In the genomic region with DNA sequence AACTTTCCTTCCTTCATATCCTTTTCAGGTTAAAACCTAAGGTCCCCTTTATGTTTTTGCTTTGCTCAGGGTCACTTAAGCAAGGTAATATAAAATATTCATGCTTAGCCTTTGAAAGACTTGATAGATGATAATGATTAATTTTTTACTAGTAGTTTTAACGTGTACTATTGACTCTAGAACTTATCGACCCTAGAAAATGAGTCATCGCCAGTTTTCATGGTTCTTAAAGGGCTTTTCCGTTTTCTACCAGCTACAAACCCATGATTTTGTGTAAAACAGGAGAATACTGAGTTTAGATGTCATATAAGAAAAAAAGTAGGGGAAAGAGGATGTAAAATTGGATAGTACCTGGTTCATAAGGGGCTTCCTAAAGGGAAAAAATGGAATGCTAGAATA, we compare ENCODE assay signal across 29 cellular contexts.
A peak's percentile ranks its signal among the peaks of the same experiment; 100 is the strongest.
DNase-seq lines count a peak whose midpoint lies in the region; ATAC-seq and TF ChIP-seq lines count a peak whose summit lies in the region.
"Had no signal": no experiment of that assay in that cellular context is flagged by ENCODE, and none has a peak within 500 bp of the region (broad histone marks: within the 10 kb centered on the region; RNA-seq: fewer than 3 reads in every experiment).

No MANE protein-coding gene starts in this region.

- peak overlapping the region; percentile 13 for H3K27ac Mint-ChIP-seq in T-helper 1 cell treated with Interleukin-12 subunit alpha and Interleukin-12 subunit beta and Interleukin-4 antibody, amounts not matched to agents 30 μg/mL and 1 μg/mL, for 36 hours
- peak overlapping the region; percentile 40 for H3K27ac Mint-ChIP-seq in stimulated activated memory B cell treated with anti-CD40 and anti-IgM and Interleukin-4, amounts not matched to agents 10 μg/mL and 1 μg/mL and 100 μg/mL, for 72 hours
- H3K27ac Mint-ChIP-seq in GM23338, result no peak overlapping the region
- H3K27ac Mint-ChIP-seq: activated CD4-positive, alpha-beta memory T cell treated with anti-CD3 and anti-CD28 coated beads for 36 hours; CD8-positive, alpha-beta T cell; dendritic cell treated with granulocyte-macrophage colony-stimulating factor and Interleukin-4, amounts not matched to agents 40 ng/mL and 50 ng/mL, for 4 days; mesothelial cell of epicardium; natural killer cell had no signal

- H3K9me2 ChIP-seq in GM23338 (ENCODE audit: insufficient read depth), result no peaks in the 10 kb centered on the region

- H4K20me1 ChIP-seq in GM23338 (replicated peaks; ENCODE audit: insufficient read depth), result peaks cover 3% of the 10 kb centered on the region; the same call in 1 of the 2 replicates

- H3K9me3 Mint-ChIP-seq in T-helper 1 cell treated with Interleukin-12 subunit alpha and Interleukin-12 subunit beta and Interleukin-4 antibody, amounts not matched to agents 30 μg/mL and 1 μg/mL, for 36 hours, result no peaks in the 10 kb centered on the region
- H3K9me3 Mint-ChIP-seq in stimulated activated memory B cell treated with anti-CD40 and anti-IgM and Interleukin-4, amounts not matched to agents 10 μg/mL and 1 μg/mL and 100 μg/mL, for 72 hours, result no peaks in the 10 kb centered on the region
- H3K9me3 Mint-ChIP-seq in GM23338, result no peaks in the 10 kb centered on the region
- H3K9me3 Mint-ChIP-seq: activated CD4-positive, alpha-beta memory T cell treated with anti-CD3 and anti-CD28 coated beads for 36 hours; CD8-positive, alpha-beta T cell; dendritic cell treated with granulocyte-macrophage colony-stimulating factor and Interleukin-4, amounts not matched to agents 40 ng/mL and 50 ng/mL, for 4 days; mesothelial cell of epicardium; natural killer cell; stimulated activated naive CD8-positive, alpha-beta T cell treated with anti-CD3 and anti-CD28 coated beads, Interleukin-15, amount 100 ng/mL, for 72 hours had no signal

- 79 to 82% methylated on average over 4 of the region's 4 CpGs for WGBS in gastroesophageal sphincter (ENCODE audit: low coverage in 1 of 2), 2 donors

- H3K4me1 ChIP-seq in GM23338 (ENCODE audit: insufficient read depth) (no peaks in the 10 kb centered on the region; the same call in 1 of the 2 replicates), gastroesophageal sphincter (peaks cover 0 to 37% (median 16%) of the 10 kb centered on the region in 3 donors)

- no peak overlapping the region for H3K4me3 ChIP-seq in GM23338
- H3K4me3 ChIP-seq in gastroesophageal sphincter, result no peak overlapping the region
- H3K4me3 ChIP-seq: cardiac muscle cell, heart left ventricle, left ventricle myocardium inferior, ovary, transverse colon had no signal

- no peaks in the 10 kb centered on the region for H3K27me3 Mint-ChIP-seq in T-helper 1 cell treated with Interleukin-12 subunit alpha and Interleukin-12 subunit beta and Interleukin-4 antibody, amounts not matched to agents 30 μg/mL and 1 μg/mL, for 36 hours (ENCODE audit: low read depth)
- no peaks in the 10 kb centered on the region for H3K27me3 Mint-ChIP-seq in stimulated activated memory B cell treated with anti-CD40 and anti-IgM and Interleukin-4, amounts not matched to agents 10 μg/mL and 1 μg/mL and 100 μg/mL, for 72 hours
- H3K27me3 Mint-ChIP-seq in GM23338 (ENCODE audit: insufficient read depth, low read depth, poor library complexity), result peaks cover 4% of the 10 kb centered on the region
- H3K27me3 Mint-ChIP-seq: activated CD4-positive, alpha-beta memory T cell treated with anti-CD3 and anti-CD28 coated beads for 36 hours; dendritic cell treated with granulocyte-macrophage colony-stimulating factor and Interleukin-4, amounts not matched to agents 40 ng/mL and 50 ng/mL, for 4 days; stimulated activated naive CD8-positive, alpha-beta T cell treated with anti-CD3 and anti-CD28 coated beads, Interleukin-15, amount 100 ng/mL, for 72 hours had no signal

- H3K4me3 Mint-ChIP-seq in T-helper 1 cell treated with Interleukin-12 subunit alpha and Interleukin-12 subunit beta and Interleukin-4 antibody, amounts not matched to agents 30 μg/mL and 1 μg/mL, for 36 hours, result no peak overlapping the region
- H3K4me3 Mint-ChIP-seq in stimulated activated memory B cell treated with anti-CD40 and anti-IgM and Interleukin-4, amounts not matched to agents 10 μg/mL and 1 μg/mL and 100 μg/mL, for 72 hours, result no peak overlapping the region
- H3K4me3 Mint-ChIP-seq in GM23338, result no peak overlapping the region
- H3K4me3 Mint-ChIP-seq: activated CD4-positive, alpha-beta memory T cell treated with anti-CD3 and anti-CD28 coated beads for 36 hours; CD8-positive, alpha-beta T cell; dendritic cell treated with granulocyte-macrophage colony-stimulating factor and Interleukin-4, amounts not matched to agents 40 ng/mL and 50 ng/mL, for 4 days; mesothelial cell of epicardium; natural killer cell; stimulated activated naive CD8-positive, alpha-beta T cell treated with anti-CD3 and anti-CD28 coated beads, Interleukin-15, amount 100 ng/mL, for 72 hours had no signal

- no peaks in the 10 kb centered on the region for H3F3A ChIP-seq in GM23338 (replicated peaks; ENCODE audit: low read depth)

- ATAC-seq in stimulated activated memory B cell treated with anti-CD40 and anti-IgM and Interleukin-4, amounts not matched to agents 10 μg/mL and 1 μg/mL and 100 μg/mL, for 72 hours, result no peak
- ATAC-seq in HG03442 (IDR thresholded peaks at IDR 0.05; ENCODE audit: unreplicated experiment), result no peak
- no peak for ATAC-seq in GM23338
- no peak for ATAC-seq in gastroesophageal sphincter
- ATAC-seq: CD8-positive, alpha-beta T cell; natural killer cell; right cardiac atrium; Right ventricle myocardium inferior; stimulated activated naive CD8-positive, alpha-beta T cell treated with anti-CD3 and anti-CD28 coated beads, Interleukin-15, amount 100 ng/mL, for 72 hours had no signal

- H3K4me2 ChIP-seq in GM23338, result no peak overlapping the region

- TF ChIP-seq CTCF in VCaP (conservative IDR thresholded peaks at IDR 0.05) (no peak), GM23338 (conservative IDR thresholded peaks at IDR 0.05; ENCODE audit: low read depth in 2 of 2) (no peak), gastroesophageal sphincter (IDR thresholded peaks at IDR 0.05) (no peak)

- H3K79me2 ChIP-seq in GM23338 (replicated peaks; ENCODE audit: insufficient read depth), result no peaks in the 10 kb centered on the region; the same call in 1 of the 2 replicates

- DNase-seq in T-helper 1 cell (no peak), kidney tubule cell (ENCODE audit: low spot score) (peak; percentile 10), GM23338 (ENCODE audit: low spot score) (no peak)
- DNase-seq: 8988T; activated CD4-positive, alpha-beta memory T cell treated with anti-CD3 and anti-CD28 coated beads for 36 hours; activated CD4-positive, CD25-positive, alpha-beta regulatory T cell; activated gamma-delta T cell treated with Interleukin-2 at 50 U/mL for 16 hours; amniotic stem cell; CD8-positive, alpha-beta T cell; heart left ventricle; left ventricle myocardium inferior; natural killer cell; NCI-H2081; NCI-H446; NCI-H82; ovary; right cardiac atrium; stimulated activated naive CD8-positive, alpha-beta T cell treated with anti-CD3 and anti-CD28 coated beads, Interleukin-15, amount 100 ng/mL, for 72 hours; transverse colon had no signal

- TF ChIP-seq POLR2A in gastroesophageal sphincter (IDR thresholded peaks at IDR 0.05), result no peak

- H3K36me3 ChIP-seq in GM23338 (ENCODE audit: insufficient read depth) (no peaks in the 10 kb centered on the region), gastroesophageal sphincter (peaks cover 0 to 7% of the 10 kb centered on the region in 2 donors)
- H3K36me3 ChIP-seq: left ventricle myocardium inferior, ovary, transverse colon had no signal

- peaks cover 5% of the 10 kb centered on the region for H3K4me1 Mint-ChIP-seq in T-helper 1 cell treated with Interleukin-12 subunit alpha and Interleukin-12 subunit beta and Interleukin-4 antibody, amounts not matched to agents 30 μg/mL and 1 μg/mL, for 36 hours (ENCODE audit: low read depth)
- H3K4me1 Mint-ChIP-seq in stimulated activated memory B cell treated with anti-CD40 and anti-IgM and Interleukin-4, amounts not matched to agents 10 μg/mL and 1 μg/mL and 100 μg/mL, for 72 hours, result no peaks in the 10 kb centered on the region
- peaks cover under 1% of the 10 kb centered on the region for H3K4me1 Mint-ChIP-seq in GM23338
- H3K4me1 Mint-ChIP-seq: mesothelial cell of epicardium had no signal

- H3K27me3 ChIP-seq in GM23338 (ENCODE audit: insufficient read depth) (no peaks in the 10 kb centered on the region), gastroesophageal sphincter (no peaks in the 10 kb centered on the region)
- H3K27me3 ChIP-seq: cardiac muscle cell, heart left ventricle, ovary, transverse colon had no signal

- no peaks in the 10 kb centered on the region for H3K9me3 ChIP-seq in gastroesophageal sphincter
- H3K9me3 ChIP-seq: heart left ventricle, left ventricle myocardium inferior, ovary, transverse colon had no signal

- no peak for TF ChIP-seq EP300 in gastroesophageal sphincter (IDR thresholded peaks at IDR 0.05)

- H3K27ac ChIP-seq in VCaP (peak overlapping the region; percentile 55), GM23338 (ENCODE audit: low read depth) (no peak overlapping the region), gastroesophageal sphincter (no peak overlapping the region)
- H3K27ac ChIP-seq: cardiac muscle cell, HL-60, left ventricle myocardium inferior, transverse colon had no signal

- no peak overlapping the region for H2AFZ ChIP-seq in GM23338

- H3K36me3 Mint-ChIP-seq in T-helper 1 cell treated with Interleukin-12 subunit alpha and Interleukin-12 subunit beta and Interleukin-4 antibody, amounts not matched to agents 30 μg/mL and 1 μg/mL, for 36 hours (ENCODE audit: low read depth), result peaks cover 3% of the 10 kb centered on the region
- peaks cover 14% of the 10 kb centered on the region for H3K36me3 Mint-ChIP-seq in stimulated activated memory B cell treated with anti-CD40 and anti-IgM and Interleukin-4, amounts not matched to agents 10 μg/mL and 1 μg/mL and 100 μg/mL, for 72 hours
- peaks cover 11% of the 10 kb centered on the region; the same call in 2 of the 3 replicates for H3K36me3 Mint-ChIP-seq in GM23338 (ENCODE audit: low read depth)

TF ChIP-seq in GM23338, 12 proteins besides CTCF, POLR2A, EP300 and RAD21 (continues in another document):
- TF ChIP-seq POLR2AphosphoS5 (IDR thresholded peaks at IDR 0.05; ENCODE audit: low read depth), result no peak
- no peak for TF ChIP-seq JUNB (IDR thresholded peaks at IDR 0.05; ENCODE audit: unreplicated experiment)
- TF ChIP-seq EZH2 (IDR thresholded peaks at IDR 0.05; ENCODE audit: low read depth, unreplicated experiment), result no peak
- no peak for TF ChIP-seq ZNF331 (CRISPR knock-in tag; IDR thresholded peaks at IDR 0.05; ENCODE audit: low read depth)
- no peak for TF ChIP-seq NANOG (IDR thresholded peaks at IDR 0.05; ENCODE audit: borderline replicate concordance)
- TF ChIP-seq ZNF114 (CRISPR knock-in tag; IDR thresholded peaks at IDR 0.05), result no peak
- no peak for TF ChIP-seq EZH2phosphoT487 (IDR thresholded peaks at IDR 0.05; ENCODE audit: unreplicated experiment)
